ENCODE assay signal across 18 cellular contexts in the genomic region with DNA sequence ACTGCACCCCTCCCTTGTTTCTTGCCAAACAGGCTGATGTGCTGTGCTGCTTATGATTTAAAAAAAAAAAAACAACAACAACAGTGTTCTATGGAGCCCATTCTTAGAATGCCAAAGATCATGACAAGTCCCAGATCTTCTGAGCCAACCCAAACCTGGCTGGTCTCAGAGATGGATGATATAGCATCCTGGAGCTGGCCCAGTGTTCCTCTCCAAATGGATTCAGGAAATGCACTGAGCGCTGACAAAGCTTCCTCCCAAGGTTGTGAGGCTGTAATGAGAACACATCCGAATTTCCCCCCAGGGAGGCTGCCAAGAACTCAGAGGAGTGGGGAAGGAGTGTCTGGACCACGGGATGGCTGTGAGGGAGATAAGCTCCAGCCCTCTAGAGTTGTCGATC.
A peak's percentile ranks its signal among the peaks of the same experiment; 100 is the strongest.
DNase-seq lines count a peak whose midpoint lies in the region; ATAC-seq, FAIRE-seq and TF ChIP-seq lines count a peak whose summit lies in the region.
"Had no signal": no experiment of that assay in that cellular context is flagged by ENCODE, and none has a peak within 500 bp of the region (broad histone marks: within the 10 kb centered on the region; RNA-seq: fewer than 3 reads in every experiment).

No MANE protein-coding gene starts in this region.

- H3K4me1 ChIP-seq in right atrium auricular region (no peaks in the 10 kb centered on the region), endothelial cell of umbilical vein (ENCODE audit: control insufficient read depth, extremely low read depth, insufficient read depth, low read length) (peaks cover 11% of the 10 kb centered on the region), mesendoderm (ENCODE audit: control insufficient read depth, low read depth, low read length) (no peaks in the 10 kb centered on the region)
- H3K4me1 ChIP-seq: A549, BE2C had no signal

- H4K5ac ChIP-seq in mesendoderm (ENCODE audit: low read length) = no peak overlapping the region

- no peak overlapping the region for H4K8ac ChIP-seq in mesendoderm (ENCODE audit: low read depth, low read length)

- BruUV-seq in endothelial cell of umbilical vein (replicated peaks; lab: Mats Ljungman, UMichigan) = no TSS peak

- H3K27me3 ChIP-seq in right atrium auricular region = no peaks in the 10 kb centered on the region
- no peaks in the 10 kb centered on the region for H3K27me3 ChIP-seq in MG63
- no peaks in the 10 kb centered on the region for H3K27me3 ChIP-seq in endothelial cell of umbilical vein (ENCODE audit: control insufficient read depth in 2 of 2, insufficient read depth in 2 of 2, low read length in 2 of 2)
- H3K27me3 ChIP-seq in mesendoderm (ENCODE audit: insufficient read depth, low read length, poor library complexity) = no peaks in the 10 kb centered on the region
- H3K27me3 ChIP-seq: BE2C had no signal

- H3K18ac ChIP-seq in mesendoderm (ENCODE audit: low read length) = no peak overlapping the region

- no peak for DNase-seq in Right ventricle myocardium inferior (ENCODE audit: missing footprints)
- DNase-seq in right atrium auricular region (ENCODE audit: low spot score) = no peak
- DNase-seq in MG63 = peak; percentile 38
- peak; percentile 36 for DNase-seq in endothelial cell of umbilical vein (ENCODE audit: low read depth, low spot score)
- DNase-seq in mesendoderm = peak; percentile 4
- DNase-seq in activated T-cell treated with anti-CD3 and anti-CD28 coated beads, Interleukin-2, amount 50 U/mL, for 24 hours = no peak
- no peak for DNase-seq in 8988T
- DNase-seq: BE2C; CD4-positive, alpha-beta memory T cell; DMS79 treated with DMSO at 0.1 percent for 48 hours; EL; GOT3; H9 had no signal

- no peak overlapping the region for H2BK5ac ChIP-seq in mesendoderm (ENCODE audit: low read length)

- H3K27ac ChIP-seq in right atrium auricular region (no peak overlapping the region), endothelial cell of umbilical vein (ENCODE audit: insufficient read depth, low read depth, low read length) (no peak overlapping the region), mesendoderm (ENCODE audit: low read depth, low read length) (no peak overlapping the region)
- H3K27ac ChIP-seq: A549, C4-2B had no signal

- H3K9me3 ChIP-seq in right atrium auricular region (peaks cover 0 to 5% of the 10 kb centered on the region in 2 donors), MG63 (no peaks in the 10 kb centered on the region), endothelial cell of umbilical vein (replicated peaks; ENCODE audit: control insufficient read depth, insufficient read depth, low read length) (no peaks in the 10 kb centered on the region)
- H3K9me3 ChIP-seq: A549, BE2C had no signal

- H3K27ac Mint-ChIP-seq in activated T-cell treated with anti-CD3 and anti-CD28 coated beads, Interleukin-2, amount 50 U/mL, for 24 hours = no peak overlapping the region
- H3K27ac Mint-ChIP-seq: CD4-positive, alpha-beta memory T cell; H9 had no signal

- peak; percentile 59 for FAIRE-seq in endothelial cell of umbilical vein (lab: Jason Lieb, UNC)
- FAIRE-seq: A549, G401.6, GM12891 had no signal

- no peaks in the 10 kb centered on the region for H3K79me1 ChIP-seq in mesendoderm (ENCODE audit: low read length)

- H3K4me3 ChIP-seq in right atrium auricular region (no peak overlapping the region), MG63 (no peak overlapping the region), endothelial cell of umbilical vein (replicated peaks in 1 of 3; ENCODE audit: insufficient read depth in 1 of 3, low read depth in 1 of 3, low read length in 3 of 3) (no peak overlapping the region), mesendoderm (ENCODE audit: low read length) (no peak overlapping the region)
- H3K4me3 ChIP-seq: A549 had no signal

- intact Hi-C loops in Right ventricle myocardium inferior (cut with DNase I) (no loop called here), endothelial cell of umbilical vein (cut with micrococcal nuclease) (no loop called here)

- no peak overlapping the region for H3K4me3 Mint-ChIP-seq in activated T-cell treated with anti-CD3 and anti-CD28 coated beads, Interleukin-2, amount 50 U/mL, for 24 hours
- H3K4me3 Mint-ChIP-seq: CD4-positive, alpha-beta memory T cell; H9 had no signal

- POLR2A ChIA-PET in endothelial cell of umbilical vein (lab: Charles Lee) = no interaction called here

- peak overlapping the region; percentile 70 for H2AFZ ChIP-seq in endothelial cell of umbilical vein (ENCODE audit: low read depth, low read length)

- no peak overlapping the region for H2AK5ac ChIP-seq in mesendoderm (ENCODE audit: low read length)

- no peak overlapping the region for H3K4ac ChIP-seq in mesendoderm (ENCODE audit: low read depth, low read length)

- no CpG with 5 or more reads among the region's 4 CpGs for WGBS in mesendoderm (ENCODE audit: extremely low coverage, insufficient coverage, low lambda C conversion rate)

- H2BK120ac ChIP-seq in mesendoderm (ENCODE audit: low read depth, low read length) = no peak overlapping the region

- peak; percentile 34 for ATAC-seq in Right ventricle myocardium inferior
- ATAC-seq in GM21447 (IDR thresholded peaks at IDR 0.05; ENCODE audit: unreplicated experiment) = no peak
- ATAC-seq: A549 had no signal

- CTCF ChIA-PET in endothelial cell of umbilical vein (lab: Charles Lee) = interaction anchor here (0.8 to 1.8 kb wide), 5 partner anchors 9 to 104 kb away, joined by 3 to 4 read pairs (median 3); no protein-coding TSS in a partner anchor

- H3K79me2 ChIP-seq in endothelial cell of umbilical vein (ENCODE audit: control insufficient read depth, insufficient read depth, low read length) (no peaks in the 10 kb centered on the region), mesendoderm (ENCODE audit: control insufficient read depth, insufficient read depth, low read length) (no peaks in the 10 kb centered on the region)

- H3K9me3 Mint-ChIP-seq in activated T-cell treated with anti-CD3 and anti-CD28 coated beads, Interleukin-2, amount 50 U/mL, for 24 hours = no peaks in the 10 kb centered on the region
- H3K9me3 Mint-ChIP-seq: H9 had no signal

- H3K9ac ChIP-seq in endothelial cell of umbilical vein (replicated peaks; ENCODE audit: extremely low read depth, insufficient read depth, low read length) = no peak overlapping the region
- no peak overlapping the region for H3K9ac ChIP-seq in mesendoderm (ENCODE audit: low read length)

- no peak for TF ChIP-seq CTCF in right atrium auricular region (IDR thresholded peaks at IDR 0.05)
- TF ChIP-seq CTCF in endothelial cell of umbilical vein (IDR thresholded peaks at IDR 0.05; ENCODE audit: extremely low read depth in 1 of 2, insufficient read depth in 1 of 2, low read depth in 1 of 2, low read length in 2 of 2) = no peak

- H3K23ac ChIP-seq in mesendoderm (ENCODE audit: low read length) = no peak overlapping the region

- no peak for TF ChIP-seq POLR2A in endothelial cell of umbilical vein (IDR thresholded peaks at IDR 0.05; ENCODE audit: low read depth, low read length)

- peak overlapping the region; percentile 39 for H3K4me2 ChIP-seq in endothelial cell of umbilical vein (ENCODE audit: insufficient read depth, low read length)
- H3K4me2 ChIP-seq in mesendoderm (ENCODE audit: low read length) = no peak overlapping the region
- H3K4me2 ChIP-seq: A549 had no signal

- H2BK15ac ChIP-seq in mesendoderm (replicated peaks; ENCODE audit: low read depth) = no peak overlapping the region

- no peaks in the 10 kb centered on the region for H3K27me3 Mint-ChIP-seq in activated T-cell treated with anti-CD3 and anti-CD28 coated beads, Interleukin-2, amount 50 U/mL, for 24 hours
- H3K27me3 Mint-ChIP-seq: CD4-positive, alpha-beta memory T cell had no signal

- no peaks in the 10 kb centered on the region for H3K4me1 Mint-ChIP-seq in activated T-cell treated with anti-CD3 and anti-CD28 coated beads, Interleukin-2, amount 50 U/mL, for 24 hours (ENCODE audit: low read depth)
- H3K4me1 Mint-ChIP-seq: CD4-positive, alpha-beta memory T cell; H9 had no signal

- H3K36me3 ChIP-seq in right atrium auricular region (no peaks in the 10 kb centered on the region), MG63 (no peaks in the 10 kb centered on the region), endothelial cell of umbilical vein (ENCODE audit: control insufficient read depth in 2 of 2, extremely low read depth in 1 of 2, insufficient read depth in 2 of 2, low read length in 2 of 2) (no peaks in the 10 kb centered on the region), mesendoderm (ENCODE audit: control insufficient read depth, insufficient read depth, low read length) (no peaks in the 10 kb centered on the region)
- H3K36me3 ChIP-seq: BE2C had no signal

- H4K20me1 ChIP-seq in endothelial cell of umbilical vein (replicated peaks; ENCODE audit: control insufficient read depth, extremely low read depth, insufficient read depth, low read length) = no peaks in the 10 kb centered on the region

- H3K56ac ChIP-seq in mesendoderm (ENCODE audit: low read length) = no peak overlapping the region

- dilution Hi-C loops in endothelial cell of umbilical vein (cut with MboI; ENCODE audit: extremely low pct_ligation_motif_present, low sequenced_read_pairs) = no loop called here

- no peaks in the 10 kb centered on the region for H3K9me1 ChIP-seq in endothelial cell of umbilical vein (replicated peaks; ENCODE audit: control insufficient read depth, extremely low read depth, insufficient read depth, low read length)

- H3K36me3 Mint-ChIP-seq in activated T-cell treated with anti-CD3 and anti-CD28 coated beads, Interleukin-2, amount 50 U/mL, for 24 hours (ENCODE audit: low read depth) = no peaks in the 10 kb centered on the region

TF ChIP-seq in endothelial cell of umbilical vein, 7 proteins besides CTCF, POLR2A, EP300 and RAD21:
- TF ChIP-seq FOS (IDR thresholded peaks at IDR 0.05; ENCODE audit: borderline replicate concordance, insufficient read depth, low read length) (peak; percentile 44), GATA2 (IDR thresholded peaks at IDR 0.05; ENCODE audit: insufficient read depth, insufficient read length, low read depth, low read length) (peak; percentile 64), MYC (IDR thresholded peaks at IDR 0.05; ENCODE audit: low read depth, low read length) (no peak), EZH2 (IDR thresholded peaks at IDR 0.05; ENCODE audit: borderline replicate concordance, low read depth, low read length, severe bottlenecking) (no peak), JUN (IDR thresholded peaks at IDR 0.05; ENCODE audit: borderline replicate concordance, insufficient read depth, insufficient read length, low read depth) (no peak), POLR2AphosphoS5 (IDR thresholded peaks at IDR 0.05; ENCODE audit: insufficient read depth, low read depth, low read length) (peak; percentile 56)
- TF ChIP-seq, protein P1, sequence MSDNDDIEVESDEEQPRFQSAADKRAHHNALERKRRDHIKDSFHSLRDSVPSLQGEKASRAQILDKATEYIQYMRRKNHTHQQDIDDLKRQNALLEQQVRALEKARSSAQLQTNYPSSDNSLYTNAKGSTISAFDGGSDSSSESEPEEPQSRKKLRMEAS (IDR thresholded peaks at IDR 0.05; ENCODE audit: insufficient read depth, insufficient read length) = no peak

Comparison
In these comparisons a context has a peak if more than half of its experiments do, and no peak if none do; other contexts are left out.
1. DNase-seq: peak in MG63 (single experiment), endothelial cell of umbilical vein (single experiment) and mesendoderm (single experiment); none in Right ventricle myocardium inferior (single experiment), right atrium auricular region (single experiment), activated T-cell treated with anti-CD3 and anti-CD28 coated beads, Interleukin-2, amount 50 U/mL, for 24 hours (single experiment) and 8988T (single experiment).